ENCODE assay signal across 9 cellular contexts in the genomic region with DNA sequence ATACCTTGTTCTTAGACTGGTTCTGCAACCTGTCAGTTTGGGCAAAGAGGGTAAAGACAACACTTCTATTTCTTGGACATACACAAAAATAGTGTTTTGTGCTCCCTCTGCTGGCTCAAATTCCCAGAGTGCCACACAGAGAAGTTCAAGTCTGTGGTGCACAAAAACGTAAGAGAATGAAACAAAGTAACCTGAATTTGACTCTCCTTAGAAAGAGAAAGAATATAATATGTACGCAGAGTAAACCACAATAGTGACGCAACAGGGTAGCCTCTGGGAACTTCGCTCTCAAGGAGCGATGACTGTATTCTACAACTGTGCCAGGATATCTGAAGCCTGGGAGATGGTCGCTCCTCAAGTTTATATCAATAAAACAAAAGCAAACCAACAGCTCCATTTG. TPM values are rescaled to one million over a fixed set of nuclear protein-coding genes. Genes with fewer than 3 reads are reported as not detected.
A peak's percentile ranks its signal among the peaks of the same experiment; 100 is the strongest.
DNase-seq lines count a peak whose midpoint lies in the region; ATAC-seq and TF ChIP-seq lines count a peak whose summit lies in the region.
"Had no signal": no experiment of that assay in that cellular context is flagged by ENCODE, and none has a peak within 500 bp of the region (broad histone marks: within the 10 kb centered on the region; RNA-seq: fewer than 3 reads in every experiment).

No MANE protein-coding gene starts in this region.

- CTCF ChIA-PET in WTC11 (lab: Charles Lee), result interaction anchor here (0.8 kb wide), 1 partner anchor 241 kb away, joined by 6 read pairs; a partner anchor contains a TSS

- H3K27me3 Mint-ChIP-seq in WTC11 (ENCODE audit: low read depth), result no peaks in the 10 kb centered on the region

- no peak overlapping the region for H3K27ac ChIP-seq in dorsolateral prefrontal cortex
- no peak overlapping the region for H3K27ac ChIP-seq in esophagus squamous epithelium

- no peak for TF ChIP-seq POLR2A in esophagus squamous epithelium (IDR thresholded peaks at IDR 0.05)

- no peaks in the 10 kb centered on the region for H3K9me3 Mint-ChIP-seq in WTC11

- H3K4me2 ChIP-seq in skeletal muscle satellite cell (ENCODE audit: low read length), result no peak overlapping the region

- peak; percentile 32 for DNase-seq in NOMO-1 treated with DMSO at 0.1 percent for 48 hours (lab: John Stamatoyannopoulos, UW; ENCODE audit: unreplicated experiment)
- DNase-seq in NOMO-1 treated with dmso at 0.1 percent for 144 hours (lab: John Stamatoyannopoulos, UW; ENCODE audit: unreplicated experiment), result no peak
- DNase-seq in NCI-H1694 treated with DMSO at 0.1 percent for 48 hours (lab: John Stamatoyannopoulos, UW), result peak; percentile 23
- peak in 1 of 10 donors; percentile 24 for DNase-seq in dorsolateral prefrontal cortex
- DNase-seq in esophagus squamous epithelium (lab: John Stamatoyannopoulos, UW), result no peak
- DNase-seq in WTC11 (ENCODE audit: low spot score), result no peak
- DNase-seq: DMS79 treated with DMSO at 0.1 percent for 48 hours had no signal

- H3K36me3 Mint-ChIP-seq in WTC11, result peaks cover 41% of the 10 kb centered on the region

- H3K27me3 ChIP-seq in dorsolateral prefrontal cortex (no peaks in the 10 kb centered on the region), skeletal muscle satellite cell (ENCODE audit: control insufficient read depth, insufficient read depth, low read length) (no peaks in the 10 kb centered on the region), esophagus squamous epithelium (no peaks in the 10 kb centered on the region)

- H3K27ac Mint-ChIP-seq in WTC11, result no peak overlapping the region

- intact Hi-C loops in dorsolateral prefrontal cortex (cut with DNase I), result no loop called here
- intact Hi-C loops in esophagus squamous epithelium (cut with DNase I), result no loop called here

- POLR2A ChIA-PET in WTC11 (lab: Charles Lee), result no interaction called here

- ATAC-seq in GM21423 (IDR thresholded peaks at IDR 0.05; ENCODE audit: unreplicated experiment) (no peak), WTC11 (no peak)

- no peaks in the 10 kb centered on the region for H3K4me1 Mint-ChIP-seq in WTC11

- H3K4me1 ChIP-seq in skeletal muscle satellite cell (ENCODE audit: control insufficient read depth, insufficient read depth, low read length) (peaks cover 30% of the 10 kb centered on the region), esophagus squamous epithelium (peaks cover 0 to 8% (median 0%) of the 10 kb centered on the region in 3 donors)

- H3K9me3 ChIP-seq in skeletal muscle satellite cell (replicated peaks; ENCODE audit: low read length) (no peaks in the 10 kb centered on the region), esophagus squamous epithelium (no peaks in the 10 kb centered on the region)

- H3K9ac ChIP-seq in skeletal muscle satellite cell (ENCODE audit: low read depth, low read length), result peak overlapping the region; percentile 11

- H3K4me3 ChIP-seq in dorsolateral prefrontal cortex (no peak overlapping the region), skeletal muscle satellite cell (ENCODE audit: low read length) (no peak overlapping the region), esophagus squamous epithelium (no peak overlapping the region)

- 72 to 79% methylated on average over 5 to 6 of the region's 6 CpGs for WGBS in esophagus squamous epithelium, 2 donors

- peak in 39 of 56 donors; percentile 9 to 47 (median 31) for TF ChIP-seq CTCF in dorsolateral prefrontal cortex (IDR thresholded peaks at IDR 0.05 in 54 of 56, conservative IDR thresholded peaks at IDR 0.05 in 2 of 56; ENCODE audit: low read depth in 1 of 56, partially characterized antibody in 56 of 56)
- TF ChIP-seq CTCF in esophagus squamous epithelium (IDR thresholded peaks at IDR 0.05), result peak in 3 of 6 experiments; percentile 15 to 40 (median 18)
- no peak for TF ChIP-seq CTCF in WTC11 (IDR thresholded peaks at IDR 0.05)

- H3K36me3 ChIP-seq in skeletal muscle satellite cell (ENCODE audit: insufficient read depth, low read length) (peaks cover 38% of the 10 kb centered on the region), esophagus squamous epithelium (peaks cover 14 to 87% (median 19%) of the 10 kb centered on the region in 3 donors)

- no peak overlapping the region for H3K4me3 Mint-ChIP-seq in WTC11

TF ChIP-seq in WTC11, 78 proteins besides CTCF, POLR2A, EP300 and RAD21:
- TF ChIP-seq, protein P1, sequence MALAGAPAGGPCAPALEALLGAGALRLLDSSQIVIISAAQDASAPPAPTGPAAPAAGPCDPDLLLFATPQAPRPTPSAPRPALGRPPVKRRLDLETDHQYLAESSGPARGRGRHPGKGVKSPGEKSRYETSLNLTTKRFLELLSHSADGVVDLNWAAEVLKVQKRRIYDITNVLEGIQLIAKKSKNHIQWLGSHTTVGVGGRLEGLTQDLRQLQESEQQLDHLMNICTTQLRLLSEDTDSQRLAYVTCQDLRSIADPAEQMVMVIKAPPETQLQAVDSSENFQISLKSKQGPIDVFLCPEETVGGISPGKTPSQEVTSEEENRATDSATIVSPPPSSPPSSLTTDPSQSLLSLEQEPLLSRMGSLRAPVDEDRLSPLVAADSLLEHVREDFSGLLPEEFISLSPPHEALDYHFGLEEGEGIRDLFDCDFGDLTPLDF (CRISPR knock-in tag; IDR thresholded peaks at IDR 0.05), result no peak
- TF ChIP-seq, protein P2, sequence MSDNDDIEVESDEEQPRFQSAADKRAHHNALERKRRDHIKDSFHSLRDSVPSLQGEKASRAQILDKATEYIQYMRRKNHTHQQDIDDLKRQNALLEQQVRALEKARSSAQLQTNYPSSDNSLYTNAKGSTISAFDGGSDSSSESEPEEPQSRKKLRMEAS (CRISPR knock-in tag; IDR thresholded peaks at IDR 0.05), result no peak
- TF ChIP-seq, protein P3, sequence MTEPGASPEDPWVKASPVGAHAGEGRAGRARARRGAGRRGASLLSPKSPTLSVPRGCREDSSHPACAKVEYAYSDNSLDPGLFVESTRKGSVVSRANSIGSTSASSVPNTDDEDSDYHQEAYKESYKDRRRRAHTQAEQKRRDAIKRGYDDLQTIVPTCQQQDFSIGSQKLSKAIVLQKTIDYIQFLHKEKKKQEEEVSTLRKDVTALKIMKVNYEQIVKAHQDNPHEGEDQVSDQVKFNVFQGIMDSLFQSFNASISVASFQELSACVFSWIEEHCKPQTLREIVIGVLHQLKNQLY (CRISPR knock-in tag; IDR thresholded peaks at IDR 0.05), result no peak
- TF ChIP-seq RORB (CRISPR knock-in tag; IDR thresholded peaks at IDR 0.05) (no peak), JUN (CRISPR knock-in tag; IDR thresholded peaks at IDR 0.05) (no peak), ATF1 (CRISPR knock-in tag; IDR thresholded peaks at IDR 0.05) (no peak), HMGA2 (CRISPR knock-in tag; IDR thresholded peaks at IDR 0.05) (no peak), TCF7 (CRISPR knock-in tag; IDR thresholded peaks at IDR 0.05; ENCODE audit: low read depth) (no peak), ZNF219 (CRISPR knock-in tag; IDR thresholded peaks at IDR 0.05; ENCODE audit: borderline replicate concordance) (no peak)

RNA-seq across cellular contexts. Expression of a gene that starts 18.5 kb away (rescaled TPM):
- total RNA-seq in dorsolateral prefrontal cortex (10 to 100 TPM in 48 of 120 experiments, 1 to 10 TPM in 72; 4.9 to 25.4 (median 9.5) TPM), esophagus squamous epithelium (10 to 100 TPM; 10.2 to 18.3 (median 11.8) TPM), WTC11 (2021) (24.0 to 26.2 TPM (median 24.7 TPM) in 3 replicates)
- 15.1 and 16.2 TPM in 2 replicates for total RNA-seq in skeletal muscle satellite cell (2012; rRNA removed)

RNA-seq across cellular contexts. Expression of a gene that starts 19.0 kb away (rescaled TPM):
- total RNA-seq in dorsolateral prefrontal cortex (10 to 100 TPM; 10.0 to 21.3 (median 16.2) TPM), esophagus squamous epithelium (10 to 100 TPM in 3 of 4 donors, 1 to 10 TPM in 1; 9.7 to 14.3 (median 11.3) TPM), WTC11 (2021) (28.5 to 31.6 TPM (median 29.1 TPM) in 3 replicates)
- 17.2 and 19.2 TPM in 2 replicates for total RNA-seq in skeletal muscle satellite cell (2012; rRNA removed)

Comparison
In these comparisons a context has a peak if more than half of its experiments do, and no peak if none do; other contexts are left out.
1. DNase-seq: peak in NOMO-1 treated with DMSO at 0.1 percent for 48 hours (single experiment) and NCI-H1694 treated with DMSO at 0.1 percent for 48 hours (single experiment); none in NOMO-1 treated with dmso at 0.1 percent for 144 hours (single experiment), esophagus squamous epithelium (single experiment) and WTC11 (single experiment).